ENCODE assay signal across 2 cellular contexts in the genomic region with DNA sequence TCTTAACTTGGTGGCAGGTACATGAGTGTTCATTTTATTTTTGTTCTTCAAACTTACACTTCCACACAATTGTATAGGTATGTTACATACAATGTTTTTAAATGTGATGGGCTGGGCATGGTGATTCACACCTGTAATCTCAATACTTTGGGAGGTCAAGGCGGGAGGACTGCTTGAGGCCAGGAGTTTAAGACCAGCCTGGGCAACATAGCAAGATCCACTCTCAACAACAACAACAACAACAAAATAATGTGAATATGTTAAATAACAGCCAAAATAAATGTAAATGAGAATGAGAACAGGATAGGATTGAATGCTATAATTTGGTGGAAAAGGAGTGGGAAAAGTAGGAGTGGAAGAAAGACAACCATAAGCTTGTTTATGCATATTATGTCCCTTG.
TF ChIP-seq lines count a peak whose summit lies in the region.

No MANE protein-coding gene starts in this region.

TF ChIP-seq in HepG2, 621 proteins besides CTCF, POLR2A, EP300 and RAD21:
- TF ChIP-seq ZMYM3 (CRISPR knock-in tag; IDR thresholded peaks at IDR 0.05) = 0 out of 2 replicates have a peak, but pooled peaks have one; percentile 12
- TF ChIP-seq, protein P1, sequence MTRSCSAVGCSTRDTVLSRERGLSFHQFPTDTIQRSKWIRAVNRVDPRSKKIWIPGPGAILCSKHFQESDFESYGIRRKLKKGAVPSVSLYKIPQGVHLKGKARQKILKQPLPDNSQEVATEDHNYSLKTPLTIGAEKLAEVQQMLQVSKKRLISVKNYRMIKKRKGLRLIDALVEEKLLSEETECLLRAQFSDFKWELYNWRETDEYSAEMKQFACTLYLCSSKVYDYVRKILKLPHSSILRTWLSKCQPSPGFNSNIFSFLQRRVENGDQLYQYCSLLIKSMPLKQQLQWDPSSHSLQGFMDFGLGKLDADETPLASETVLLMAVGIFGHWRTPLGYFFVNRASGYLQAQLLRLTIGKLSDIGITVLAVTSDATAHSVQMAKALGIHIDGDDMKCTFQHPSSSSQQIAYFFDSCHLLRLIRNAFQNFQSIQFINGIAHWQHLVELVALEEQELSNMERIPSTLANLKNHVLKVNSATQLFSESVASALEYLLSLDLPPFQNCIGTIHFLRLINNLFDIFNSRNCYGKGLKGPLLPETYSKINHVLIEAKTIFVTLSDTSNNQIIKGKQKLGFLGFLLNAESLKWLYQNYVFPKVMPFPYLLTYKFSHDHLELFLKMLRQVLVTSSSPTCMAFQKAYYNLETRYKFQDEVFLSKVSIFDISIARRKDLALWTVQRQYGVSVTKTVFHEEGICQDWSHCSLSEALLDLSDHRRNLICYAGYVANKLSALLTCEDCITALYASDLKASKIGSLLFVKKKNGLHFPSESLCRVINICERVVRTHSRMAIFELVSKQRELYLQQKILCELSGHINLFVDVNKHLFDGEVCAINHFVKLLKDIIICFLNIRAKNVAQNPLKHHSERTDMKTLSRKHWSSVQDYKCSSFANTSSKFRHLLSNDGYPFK (CRISPR knock-in tag; IDR thresholded peaks at IDR 0.05; ENCODE audit: borderline replicate concordance) = no peak
- peak; percentile 92 for TF ChIP-seq ZNF121 (CRISPR knock-in tag; IDR thresholded peaks at IDR 0.05)
- TF ChIP-seq, protein P2, sequence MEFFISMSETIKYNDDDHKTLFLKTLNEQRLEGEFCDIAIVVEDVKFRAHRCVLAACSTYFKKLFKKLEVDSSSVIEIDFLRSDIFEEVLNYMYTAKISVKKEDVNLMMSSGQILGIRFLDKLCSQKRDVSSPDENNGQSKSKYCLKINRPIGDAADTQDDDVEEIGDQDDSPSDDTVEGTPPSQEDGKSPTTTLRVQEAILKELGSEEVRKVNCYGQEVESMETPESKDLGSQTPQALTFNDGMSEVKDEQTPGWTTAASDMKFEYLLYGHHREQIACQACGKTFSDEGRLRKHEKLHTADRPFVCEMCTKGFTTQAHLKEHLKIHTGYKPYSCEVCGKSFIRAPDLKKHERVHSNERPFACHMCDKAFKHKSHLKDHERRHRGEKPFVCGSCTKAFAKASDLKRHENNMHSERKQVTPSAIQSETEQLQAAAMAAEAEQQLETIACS (CRISPR knock-in tag; IDR thresholded peaks at IDR 0.05) = no peak
TF ChIP-seq in HepG2: peak in this region for 2.

TF ChIP-seq in SK-N-SH, 30 proteins besides CTCF, POLR2A, EP300 and RAD21:
- TF ChIP-seq, protein P3, sequence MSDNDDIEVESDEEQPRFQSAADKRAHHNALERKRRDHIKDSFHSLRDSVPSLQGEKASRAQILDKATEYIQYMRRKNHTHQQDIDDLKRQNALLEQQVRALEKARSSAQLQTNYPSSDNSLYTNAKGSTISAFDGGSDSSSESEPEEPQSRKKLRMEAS (IDR thresholded peaks at IDR 0.05; ENCODE audit: low read depth) = no peak
- TF ChIP-seq GATA2 (CRISPR knock-in tag; IDR thresholded peaks at IDR 0.05) = no peak
- TF ChIP-seq MXI1 (IDR thresholded peaks at IDR 0.05; ENCODE audit: low read depth, low read length) = no peak
- TF ChIP-seq RXRA (IDR thresholded peaks at IDR 0.05; ENCODE audit: borderline replicate concordance, low read depth) = no peak
- TF ChIP-seq RFX5 (IDR thresholded peaks at IDR 0.05; ENCODE audit: low read length) = no peak
- TF ChIP-seq GABPA (IDR thresholded peaks at IDR 0.05; ENCODE audit: low read depth) = no peak
- TF ChIP-seq, protein P4, sequence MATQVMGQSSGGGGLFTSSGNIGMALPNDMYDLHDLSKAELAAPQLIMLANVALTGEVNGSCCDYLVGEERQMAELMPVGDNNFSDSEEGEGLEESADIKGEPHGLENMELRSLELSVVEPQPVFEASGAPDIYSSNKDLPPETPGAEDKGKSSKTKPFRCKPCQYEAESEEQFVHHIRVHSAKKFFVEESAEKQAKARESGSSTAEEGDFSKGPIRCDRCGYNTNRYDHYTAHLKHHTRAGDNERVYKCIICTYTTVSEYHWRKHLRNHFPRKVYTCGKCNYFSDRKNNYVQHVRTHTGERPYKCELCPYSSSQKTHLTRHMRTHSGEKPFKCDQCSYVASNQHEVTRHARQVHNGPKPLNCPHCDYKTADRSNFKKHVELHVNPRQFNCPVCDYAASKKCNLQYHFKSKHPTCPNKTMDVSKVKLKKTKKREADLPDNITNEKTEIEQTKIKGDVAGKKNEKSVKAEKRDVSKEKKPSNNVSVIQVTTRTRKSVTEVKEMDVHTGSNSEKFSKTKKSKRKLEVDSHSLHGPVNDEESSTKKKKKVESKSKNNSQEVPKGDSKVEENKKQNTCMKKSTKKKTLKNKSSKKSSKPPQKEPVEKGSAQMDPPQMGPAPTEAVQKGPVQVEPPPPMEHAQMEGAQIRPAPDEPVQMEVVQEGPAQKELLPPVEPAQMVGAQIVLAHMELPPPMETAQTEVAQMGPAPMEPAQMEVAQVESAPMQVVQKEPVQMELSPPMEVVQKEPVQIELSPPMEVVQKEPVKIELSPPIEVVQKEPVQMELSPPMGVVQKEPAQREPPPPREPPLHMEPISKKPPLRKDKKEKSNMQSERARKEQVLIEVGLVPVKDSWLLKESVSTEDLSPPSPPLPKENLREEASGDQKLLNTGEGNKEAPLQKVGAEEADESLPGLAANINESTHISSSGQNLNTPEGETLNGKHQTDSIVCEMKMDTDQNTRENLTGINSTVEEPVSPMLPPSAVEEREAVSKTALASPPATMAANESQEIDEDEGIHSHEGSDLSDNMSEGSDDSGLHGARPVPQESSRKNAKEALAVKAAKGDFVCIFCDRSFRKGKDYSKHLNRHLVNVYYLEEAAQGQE (IDR thresholded peaks at IDR 0.05; ENCODE audit: low read depth, low read length) = no peak
- TF ChIP-seq, protein P5, sequence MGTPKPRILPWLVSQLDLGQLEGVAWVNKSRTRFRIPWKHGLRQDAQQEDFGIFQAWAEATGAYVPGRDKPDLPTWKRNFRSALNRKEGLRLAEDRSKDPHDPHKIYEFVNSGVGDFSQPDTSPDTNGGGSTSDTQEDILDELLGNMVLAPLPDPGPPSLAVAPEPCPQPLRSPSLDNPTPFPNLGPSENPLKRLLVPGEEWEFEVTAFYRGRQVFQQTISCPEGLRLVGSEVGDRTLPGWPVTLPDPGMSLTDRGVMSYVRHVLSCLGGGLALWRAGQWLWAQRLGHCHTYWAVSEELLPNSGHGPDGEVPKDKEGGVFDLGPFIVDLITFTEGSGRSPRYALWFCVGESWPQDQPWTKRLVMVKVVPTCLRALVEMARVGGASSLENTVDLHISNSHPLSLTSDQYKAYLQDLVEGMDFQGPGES (IDR thresholded peaks at IDR 0.05; ENCODE audit: low read depth, low read length) = no peak
- TF ChIP-seq CHD2 (IDR thresholded peaks at IDR 0.05; ENCODE audit: low read length, partially characterized antibody) = no peak
